1 cellular context compared by ENCODE assay signal in the genomic region with DNA sequence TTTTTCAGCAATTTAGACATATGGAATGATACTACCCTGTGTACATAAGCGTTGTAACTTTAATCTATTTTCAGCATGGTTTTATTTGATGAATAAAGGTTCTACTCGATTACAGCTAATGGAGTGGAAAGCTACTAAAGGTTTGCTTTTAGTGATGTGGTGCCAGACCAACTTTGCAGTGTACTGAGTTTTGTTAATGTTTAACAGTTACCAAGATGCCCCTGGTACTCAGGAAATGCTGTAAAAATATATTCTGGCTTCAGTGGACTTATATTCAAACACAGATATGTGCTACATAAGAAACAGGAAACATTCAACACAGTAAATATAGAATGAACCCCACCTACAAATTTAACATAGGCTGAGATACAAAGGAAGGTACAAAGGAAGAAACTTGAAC.
TF ChIP-seq lines count a peak whose summit lies in the region.

No MANE protein-coding gene starts in this region.

TF ChIP-seq in GM12878, 131 proteins besides CTCF, POLR2A, EP300 and RAD21 (continued from another document):
- TF ChIP-seq, protein P1, sequence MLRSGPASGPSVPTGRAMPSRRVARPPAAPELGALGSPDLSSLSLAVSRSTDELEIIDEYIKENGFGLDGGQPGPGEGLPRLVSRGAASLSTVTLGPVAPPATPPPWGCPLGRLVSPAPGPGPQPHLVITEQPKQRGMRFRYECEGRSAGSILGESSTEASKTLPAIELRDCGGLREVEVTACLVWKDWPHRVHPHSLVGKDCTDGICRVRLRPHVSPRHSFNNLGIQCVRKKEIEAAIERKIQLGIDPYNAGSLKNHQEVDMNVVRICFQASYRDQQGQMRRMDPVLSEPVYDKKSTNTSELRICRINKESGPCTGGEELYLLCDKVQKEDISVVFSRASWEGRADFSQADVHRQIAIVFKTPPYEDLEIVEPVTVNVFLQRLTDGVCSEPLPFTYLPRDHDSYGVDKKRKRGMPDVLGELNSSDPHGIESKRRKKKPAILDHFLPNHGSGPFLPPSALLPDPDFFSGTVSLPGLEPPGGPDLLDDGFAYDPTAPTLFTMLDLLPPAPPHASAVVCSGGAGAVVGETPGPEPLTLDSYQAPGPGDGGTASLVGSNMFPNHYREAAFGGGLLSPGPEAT (IDR thresholded peaks at IDR 0.05; ENCODE audit: low read depth), result no peak
- no peak for TF ChIP-seq TCF7 (IDR thresholded peaks at IDR 0.05; ENCODE audit: borderline replicate concordance)
- no peak for TF ChIP-seq CREM (IDR thresholded peaks at IDR 0.05; ENCODE audit: low read depth)
- no peak for TF ChIP-seq MEF2A (IDR thresholded peaks at IDR 0.05; ENCODE audit: insufficient read depth, low read depth, low read length)
- TF ChIP-seq ZZZ3 (IDR thresholded peaks at IDR 0.05; ENCODE audit: control insufficient read depth, insufficient read length, low read depth), result no peak
- no peak for TF ChIP-seq TARDBP (IDR thresholded peaks at IDR 0.05; ENCODE audit: borderline replicate concordance)
- TF ChIP-seq, protein P2, sequence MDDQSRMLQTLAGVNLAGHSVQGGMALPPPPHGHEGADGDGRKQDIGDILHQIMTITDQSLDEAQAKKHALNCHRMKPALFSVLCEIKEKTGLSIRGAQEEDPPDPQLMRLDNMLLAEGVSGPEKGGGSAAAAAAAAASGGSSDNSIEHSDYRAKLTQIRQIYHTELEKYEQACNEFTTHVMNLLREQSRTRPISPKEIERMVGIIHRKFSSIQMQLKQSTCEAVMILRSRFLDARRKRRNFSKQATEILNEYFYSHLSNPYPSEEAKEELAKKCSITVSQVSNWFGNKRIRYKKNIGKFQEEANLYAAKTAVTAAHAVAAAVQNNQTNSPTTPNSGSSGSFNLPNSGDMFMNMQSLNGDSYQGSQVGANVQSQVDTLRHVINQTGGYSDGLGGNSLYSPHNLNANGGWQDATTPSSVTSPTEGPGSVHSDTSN (IDR thresholded peaks at IDR 0.05; ENCODE audit: insufficient replicate concordance, low read depth, low read length), result no peak
- TF ChIP-seq, protein P3, sequence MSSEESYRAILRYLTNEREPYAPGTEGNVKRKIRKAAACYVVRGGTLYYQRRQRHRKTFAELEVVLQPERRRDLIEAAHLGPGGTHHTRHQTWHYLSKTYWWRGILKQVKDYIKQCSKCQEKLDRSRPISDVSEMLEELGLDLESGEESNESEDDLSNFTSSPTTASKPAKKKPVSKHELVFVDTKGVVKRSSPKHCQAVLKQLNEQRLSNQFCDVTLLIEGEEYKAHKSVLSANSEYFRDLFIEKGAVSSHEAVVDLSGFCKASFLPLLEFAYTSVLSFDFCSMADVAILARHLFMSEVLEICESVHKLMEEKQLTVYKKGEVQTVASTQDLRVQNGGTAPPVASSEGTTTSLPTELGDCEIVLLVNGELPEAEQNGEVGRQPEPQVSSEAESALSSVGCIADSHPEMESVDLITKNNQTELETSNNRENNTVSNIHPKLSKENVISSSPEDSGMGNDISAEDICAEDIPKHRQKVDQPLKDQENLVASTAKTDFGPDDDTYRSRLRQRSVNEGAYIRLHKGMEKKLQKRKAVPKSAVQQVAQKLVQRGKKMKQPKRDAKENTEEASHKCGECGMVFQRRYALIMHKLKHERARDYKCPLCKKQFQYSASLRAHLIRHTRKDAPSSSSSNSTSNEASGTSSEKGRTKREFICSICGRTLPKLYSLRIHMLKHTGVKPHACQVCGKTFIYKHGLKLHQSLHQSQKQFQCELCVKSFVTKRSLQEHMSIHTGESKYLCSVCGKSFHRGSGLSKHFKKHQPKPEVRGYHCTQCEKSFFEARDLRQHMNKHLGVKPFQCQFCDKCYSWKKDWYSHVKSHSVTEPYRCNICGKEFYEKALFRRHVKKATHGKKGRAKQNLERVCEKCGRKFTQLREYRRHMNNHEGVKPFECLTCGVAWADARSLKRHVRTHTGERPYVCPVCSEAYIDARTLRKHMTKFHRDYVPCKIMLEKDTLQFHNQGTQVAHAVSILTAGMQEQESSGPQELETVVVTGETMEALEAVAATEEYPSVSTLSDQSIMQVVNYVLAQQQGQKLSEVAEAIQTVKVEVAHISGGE (CRISPR knock-in tag; IDR thresholded peaks at IDR 0.05), result no peak
- TF ChIP-seq, protein P4, sequence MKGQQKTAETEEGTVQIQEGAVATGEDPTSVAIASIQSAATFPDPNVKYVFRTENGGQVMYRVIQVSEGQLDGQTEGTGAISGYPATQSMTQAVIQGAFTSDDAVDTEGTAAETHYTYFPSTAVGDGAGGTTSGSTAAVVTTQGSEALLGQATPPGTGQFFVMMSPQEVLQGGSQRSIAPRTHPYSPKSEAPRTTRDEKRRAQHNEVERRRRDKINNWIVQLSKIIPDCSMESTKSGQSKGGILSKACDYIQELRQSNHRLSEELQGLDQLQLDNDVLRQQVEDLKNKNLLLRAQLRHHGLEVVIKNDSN (IDR thresholded peaks at IDR 0.05; ENCODE audit: borderline replicate concordance, extremely low read length, insufficient read depth, low read depth, low read length), result no peak
- TF ChIP-seq NFXL1 (IDR thresholded peaks at IDR 0.05; ENCODE audit: borderline replicate concordance), result no peak
- no peak for TF ChIP-seq CBFB (IDR thresholded peaks at IDR 0.05; ENCODE audit: low read depth)
- no peak for TF ChIP-seq JUND (IDR thresholded peaks at IDR 0.05; ENCODE audit: low read depth, low read length)
- TF ChIP-seq NBN (IDR thresholded peaks at IDR 0.05), result no peak
- TF ChIP-seq ASH2L (IDR thresholded peaks at IDR 0.05; ENCODE audit: borderline replicate concordance, low read depth), result no peak
- no peak for TF ChIP-seq ZNF384 (IDR thresholded peaks at IDR 0.05; ENCODE audit: borderline replicate concordance, low read depth, low read length)
TF ChIP-seq in GM12878: peak in this region for 0.
